In the genomic region with DNA sequence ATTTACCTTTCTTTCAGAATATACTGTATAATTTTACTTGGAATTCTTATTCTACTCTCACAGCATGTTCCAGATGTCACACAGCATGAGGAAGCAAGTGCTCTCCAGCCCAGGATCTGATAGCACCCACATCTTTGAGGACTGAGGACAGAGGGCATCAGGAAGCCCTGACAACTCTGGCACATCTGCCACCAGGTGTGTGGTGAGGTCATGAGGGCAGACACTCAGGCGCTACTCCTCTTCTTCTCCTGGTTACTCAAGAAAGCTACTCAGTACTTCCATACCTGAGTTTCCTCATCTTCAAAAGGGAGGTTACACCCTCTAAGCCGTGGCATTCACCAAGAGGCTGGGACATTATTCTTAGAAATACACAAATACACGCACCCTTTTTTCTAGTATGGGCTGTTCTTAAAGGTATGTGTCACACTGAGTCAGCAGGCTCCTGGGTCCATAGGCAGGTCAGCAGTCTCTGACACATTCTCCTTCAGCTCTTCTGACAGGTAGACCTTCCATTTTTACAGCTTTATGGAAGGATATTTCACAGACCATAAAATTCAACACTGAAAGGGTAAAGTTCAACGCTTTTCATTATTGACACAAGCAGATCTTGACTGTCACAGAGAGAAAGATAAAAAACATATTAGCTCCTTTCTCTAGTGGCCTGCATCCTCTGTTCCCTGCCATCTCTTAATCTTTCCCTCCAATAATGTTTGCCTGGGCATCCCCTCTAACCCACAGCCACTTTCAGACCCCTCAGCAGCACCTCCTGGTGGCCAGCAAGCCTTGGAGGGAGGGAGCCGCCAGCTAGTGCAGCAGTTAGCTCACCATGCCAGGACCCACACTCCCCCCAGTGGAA, we compare ENCODE assay signal across 8 cellular contexts.
DNase-seq lines count a peak whose midpoint lies in the region; ATAC-seq and TF ChIP-seq lines count a peak whose summit lies in the region.

No MANE protein-coding gene starts in this region.

- H3K4me1 ChIP-seq in BE2C (no peaks in the 10 kb centered on the region), HEK293 (ENCODE audit: control insufficient read depth, insufficient read depth, low read length) (peaks cover 13% of the 10 kb centered on the region; the same call in 1 of the 2 replicates)

- H3K27me3 ChIP-seq in BE2C: 0 out of 2 replicates have a peak, but pooled peaks cover 2% of the 10 kb centered on the region

- H3K9me3 ChIP-seq in BE2C (no peaks in the 10 kb centered on the region), HEK293 (ENCODE audit: control insufficient read depth, insufficient read depth, low read depth, low read length) (no peaks in the 10 kb centered on the region)

- DNase-seq in BE2C (peak; percentile 82), SHP77 treated with DMSO at 0.1 percent for 48 hours (lab: John Stamatoyannopoulos, UW) (peak; percentile 13), left lobe of liver (ENCODE audit: low spot score) (peak; percentile 58)
- peak; percentile 4 for DNase-seq in stimulated activated CD8-positive, alpha-beta memory T cell treated with anti-CD3 and anti-CD28 coated beads, Interleukin-7, amount 100 ng/mL, for 24 hours (ENCODE audit: low read depth)

- H3K36me3 ChIP-seq in BE2C (no peaks in the 10 kb centered on the region), HEK293 (ENCODE audit: control insufficient read depth in 2 of 2, insufficient read depth in 1 of 2, low read length in 2 of 2) (no peaks in the 10 kb centered on the region)

- TF ChIP-seq CTCF in BE2C (IDR thresholded peaks at IDR 0.05; ENCODE audit: low read depth, low read length) (peak; percentile 96), HEK293 (tag by site-specific recombination; IDR thresholded peaks at IDR 0.05) (peak; percentile 92)

- CTCF ChIA-PET in HEK293 (lab: Yijun Ruan, JAX): interaction anchor here (0.6 to 3.0 kb wide), 64 partner anchors 9 to 313 kb away, joined by 3 to 26 read pairs (median 4); no protein-coding TSS in a partner anchor

- ATAC-seq in left lobe of liver: peak; percentile 96
- no peak for ATAC-seq in GM21619 (IDR thresholded peaks at IDR 0.05; ENCODE audit: unreplicated experiment)
- ATAC-seq in GM21786 (IDR thresholded peaks at IDR 0.05; ENCODE audit: unreplicated experiment): no peak

- POLR2A ChIA-PET in HEK293 (lab: Yijun Ruan, JAX): interaction anchor here (1.2 to 3.0 kb wide), 2 partner anchors 104 to 178 kb away, joined by 6 to 18 read pairs; a partner anchor contains a TSS

- 0 out of 2 replicates have a peak overlapping the region, but pooled peaks have one; percentile 16 for H3K27ac ChIP-seq in HEK293 (ENCODE audit: extremely low read depth, low read depth, low read length)
- H3K27ac ChIP-seq in cingulate gyrus (ENCODE audit: low read depth, low read length): peak overlapping the region; percentile 23

- H3K4me3 ChIP-seq in BE2C (ENCODE audit: low read depth, low read length) (no peak overlapping the region), HEK293 (ENCODE audit: low read depth, low read length) (no peak overlapping the region)

TF ChIP-seq in HEK293, 187 proteins besides CTCF, POLR2A, EP300 and RAD21 (continues in another document):
- 0 out of 2 replicates have a peak, but pooled peaks have one; percentile 65 for TF ChIP-seq ZNF785 (tag by site-specific recombination; IDR thresholded peaks at IDR 0.05)
- TF ChIP-seq BCL11B (tag by site-specific recombination; IDR thresholded peaks at IDR 0.05; ENCODE audit: low read depth): no peak
- TF ChIP-seq ZNF544 (tag by site-specific recombination; IDR thresholded peaks at IDR 0.05): no peak
- TF ChIP-seq GLI2 (tag by site-specific recombination; IDR thresholded peaks at IDR 0.05; ENCODE audit: borderline replicate concordance, low read depth): 0 out of 2 replicates have a peak, but pooled peaks have one; percentile 15
- TF ChIP-seq, protein P1, sequence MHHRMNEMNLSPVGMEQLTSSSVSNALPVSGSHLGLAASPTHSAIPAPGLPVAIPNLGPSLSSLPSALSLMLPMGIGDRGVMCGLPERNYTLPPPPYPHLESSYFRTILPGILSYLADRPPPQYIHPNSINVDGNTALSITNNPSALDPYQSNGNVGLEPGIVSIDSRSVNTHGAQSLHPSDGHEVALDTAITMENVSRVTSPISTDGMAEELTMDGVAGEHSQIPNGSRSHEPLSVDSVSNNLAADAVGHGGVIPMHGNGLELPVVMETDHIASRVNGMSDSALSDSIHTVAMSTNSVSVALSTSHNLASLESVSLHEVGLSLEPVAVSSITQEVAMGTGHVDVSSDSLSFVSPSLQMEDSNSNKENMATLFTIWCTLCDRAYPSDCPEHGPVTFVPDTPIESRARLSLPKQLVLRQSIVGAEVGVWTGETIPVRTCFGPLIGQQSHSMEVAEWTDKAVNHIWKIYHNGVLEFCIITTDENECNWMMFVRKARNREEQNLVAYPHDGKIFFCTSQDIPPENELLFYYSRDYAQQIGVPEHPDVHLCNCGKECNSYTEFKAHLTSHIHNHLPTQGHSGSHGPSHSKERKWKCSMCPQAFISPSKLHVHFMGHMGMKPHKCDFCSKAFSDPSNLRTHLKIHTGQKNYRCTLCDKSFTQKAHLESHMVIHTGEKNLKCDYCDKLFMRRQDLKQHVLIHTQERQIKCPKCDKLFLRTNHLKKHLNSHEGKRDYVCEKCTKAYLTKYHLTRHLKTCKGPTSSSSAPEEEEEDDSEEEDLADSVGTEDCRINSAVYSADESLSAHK (tag by site-specific recombination; IDR thresholded peaks at IDR 0.05): no peak
- TF ChIP-seq ZNF169 (tag by site-specific recombination; IDR thresholded peaks at IDR 0.05): no peak; the same call in 1 of the 2 replicates
- TF ChIP-seq ZNF112 (tag by site-specific recombination; IDR thresholded peaks at IDR 0.05): no peak
- no peak for TF ChIP-seq ZNF214 (tag by site-specific recombination; IDR thresholded peaks at IDR 0.05; ENCODE audit: borderline replicate concordance)
- no peak for TF ChIP-seq ZNF555 (tag by site-specific recombination; conservative IDR thresholded peaks at IDR 0.05)
- TF ChIP-seq YY2 (tag by site-specific recombination; IDR thresholded peaks at IDR 0.05): no peak; the same call in 1 of the 2 replicates
- TF ChIP-seq, protein P2, sequence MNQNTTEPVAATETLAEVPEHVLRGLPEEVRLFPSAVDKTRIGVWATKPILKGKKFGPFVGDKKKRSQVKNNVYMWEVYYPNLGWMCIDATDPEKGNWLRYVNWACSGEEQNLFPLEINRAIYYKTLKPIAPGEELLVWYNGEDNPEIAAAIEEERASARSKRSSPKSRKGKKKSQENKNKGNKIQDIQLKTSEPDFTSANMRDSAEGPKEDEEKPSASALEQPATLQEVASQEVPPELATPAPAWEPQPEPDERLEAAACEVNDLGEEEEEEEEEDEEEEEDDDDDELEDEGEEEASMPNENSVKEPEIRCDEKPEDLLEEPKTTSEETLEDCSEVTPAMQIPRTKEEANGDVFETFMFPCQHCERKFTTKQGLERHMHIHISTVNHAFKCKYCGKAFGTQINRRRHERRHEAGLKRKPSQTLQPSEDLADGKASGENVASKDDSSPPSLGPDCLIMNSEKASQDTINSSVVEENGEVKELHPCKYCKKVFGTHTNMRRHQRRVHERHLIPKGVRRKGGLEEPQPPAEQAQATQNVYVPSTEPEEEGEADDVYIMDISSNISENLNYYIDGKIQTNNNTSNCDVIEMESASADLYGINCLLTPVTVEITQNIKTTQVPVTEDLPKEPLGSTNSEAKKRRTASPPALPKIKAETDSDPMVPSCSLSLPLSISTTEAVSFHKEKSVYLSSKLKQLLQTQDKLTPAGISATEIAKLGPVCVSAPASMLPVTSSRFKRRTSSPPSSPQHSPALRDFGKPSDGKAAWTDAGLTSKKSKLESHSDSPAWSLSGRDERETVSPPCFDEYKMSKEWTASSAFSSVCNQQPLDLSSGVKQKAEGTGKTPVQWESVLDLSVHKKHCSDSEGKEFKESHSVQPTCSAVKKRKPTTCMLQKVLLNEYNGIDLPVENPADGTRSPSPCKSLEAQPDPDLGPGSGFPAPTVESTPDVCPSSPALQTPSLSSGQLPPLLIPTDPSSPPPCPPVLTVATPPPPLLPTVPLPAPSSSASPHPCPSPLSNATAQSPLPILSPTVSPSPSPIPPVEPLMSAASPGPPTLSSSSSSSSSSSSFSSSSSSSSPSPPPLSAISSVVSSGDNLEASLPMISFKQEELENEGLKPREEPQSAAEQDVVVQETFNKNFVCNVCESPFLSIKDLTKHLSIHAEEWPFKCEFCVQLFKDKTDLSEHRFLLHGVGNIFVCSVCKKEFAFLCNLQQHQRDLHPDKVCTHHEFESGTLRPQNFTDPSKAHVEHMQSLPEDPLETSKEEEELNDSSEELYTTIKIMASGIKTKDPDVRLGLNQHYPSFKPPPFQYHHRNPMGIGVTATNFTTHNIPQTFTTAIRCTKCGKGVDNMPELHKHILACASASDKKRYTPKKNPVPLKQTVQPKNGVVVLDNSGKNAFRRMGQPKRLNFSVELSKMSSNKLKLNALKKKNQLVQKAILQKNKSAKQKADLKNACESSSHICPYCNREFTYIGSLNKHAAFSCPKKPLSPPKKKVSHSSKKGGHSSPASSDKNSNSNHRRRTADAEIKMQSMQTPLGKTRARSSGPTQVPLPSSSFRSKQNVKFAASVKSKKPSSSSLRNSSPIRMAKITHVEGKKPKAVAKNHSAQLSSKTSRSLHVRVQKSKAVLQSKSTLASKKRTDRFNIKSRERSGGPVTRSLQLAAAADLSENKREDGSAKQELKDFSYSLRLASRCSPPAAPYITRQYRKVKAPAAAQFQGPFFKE (tag by site-specific recombination; IDR thresholded peaks at IDR 0.05; ENCODE audit: borderline replicate concordance): no peak
- TF ChIP-seq, protein P3, sequence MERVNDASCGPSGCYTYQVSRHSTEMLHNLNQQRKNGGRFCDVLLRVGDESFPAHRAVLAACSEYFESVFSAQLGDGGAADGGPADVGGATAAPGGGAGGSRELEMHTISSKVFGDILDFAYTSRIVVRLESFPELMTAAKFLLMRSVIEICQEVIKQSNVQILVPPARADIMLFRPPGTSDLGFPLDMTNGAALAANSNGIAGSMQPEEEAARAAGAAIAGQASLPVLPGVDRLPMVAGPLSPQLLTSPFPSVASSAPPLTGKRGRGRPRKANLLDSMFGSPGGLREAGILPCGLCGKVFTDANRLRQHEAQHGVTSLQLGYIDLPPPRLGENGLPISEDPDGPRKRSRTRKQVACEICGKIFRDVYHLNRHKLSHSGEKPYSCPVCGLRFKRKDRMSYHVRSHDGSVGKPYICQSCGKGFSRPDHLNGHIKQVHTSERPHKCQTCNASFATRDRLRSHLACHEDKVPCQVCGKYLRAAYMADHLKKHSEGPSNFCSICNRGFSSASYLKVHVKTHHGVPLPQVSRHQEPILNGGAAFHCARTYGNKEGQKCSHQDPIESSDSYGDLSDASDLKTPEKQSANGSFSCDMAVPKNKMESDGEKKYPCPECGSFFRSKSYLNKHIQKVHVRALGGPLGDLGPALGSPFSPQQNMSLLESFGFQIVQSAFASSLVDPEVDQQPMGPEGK (tag by site-specific recombination; IDR thresholded peaks at IDR 0.05): 0 out of 2 replicates have a peak, but pooled peaks have one; percentile 17

Comparison
In these comparisons a context has a peak if more than half of its experiments do, and no peak if none do; other contexts are left out.
1. DNase-seq: peak in every context shown above with its lines; median percentile 82 in BE2C; 58 in left lobe of liver; 13 in SHP77 treated with DMSO at 0.1 percent for 48 hours; 4 in stimulated activated CD8-positive, alpha-beta memory T cell treated with anti-CD3 and anti-CD28 coated beads, Interleukin-7, amount 100 ng/mL, for 24 hours.